In genomic region chr5:23221838-23222237, GRCh38 we compare ENCODE assay signal across 22 cellular contexts.
"Had no signal": no experiment of that assay in that cellular context is flagged by ENCODE, and none has a peak within 500 bp of the region (broad histone marks: within the 10 kb centered on the region; RNA-seq: fewer than 3 reads in every experiment).

No MANE protein-coding gene starts in this region.

- ATAC-seq: stimulated activated effector memory CD8-positive, alpha-beta T cell treated with anti-CD3 and anti-CD28 coated beads, Interleukin-12 subunit alpha, Interleukin-12 subunit beta, amount 100 ng/mL, for 72 hours; stimulated activated memory B cell treated with anti-CD40 and anti-IgM and Interleukin-4, amounts not matched to agents 10 μg/mL and 1 μg/mL and 100 μg/mL, for 72 hours; stimulated activated naive B cell treated with anti-CD40 and anti-IgM and Interleukin-4, amounts not matched to agents 10 μg/mL and 1 μg/mL and 100 μg/mL, for 72 hours; stimulated activated naive CD8-positive, alpha-beta T cell treated with anti-CD3 and anti-CD28 coated beads, Interleukin-15, amount 100 ng/mL, for 72 hours; stimulated activated naive CD8-positive, alpha-beta T cell treated with anti-CD3 and anti-CD28 coated beads, Interleukin-15, Interleukin-2, amounts not matched to agents 100 U/mL and 50 U/mL, for 24 hours; upper lobe of right lung had no signal

- DNase-seq: stimulated activated CD4-positive, alpha-beta T cell treated with anti-CD3 and anti-CD28 coated beads, Interleukin-2, amount 100 ng/mL, for 48 hours; stimulated activated CD4-positive, alpha-beta T cell treated with anti-CD3 and anti-CD28 coated beads, Interleukin-4, amount 100 ng/mL, for 1 hour; stimulated activated CD4-positive, alpha-beta T cell treated with anti-CD3 and anti-CD28 coated beads, Interleukin-4, amount 100 ng/mL, for 24 hours; stimulated activated CD4-positive, alpha-beta T cell treated with anti-CD3 and anti-CD28 coated beads, Interleukin-4, amount 100 ng/mL, for 4 hours; stimulated activated CD8-positive, alpha-beta memory T cell treated with anti-CD3 and anti-CD28 coated beads, Interleukin-4, amount 100 ng/mL, for 48 hours; stimulated activated naive B cell treated with anti-CD40 and anti-IgM and Interleukin-4, amounts not matched to agents 10 μg/mL and 1 μg/mL and 100 μg/mL, for 72 hours; stimulated activated naive CD4-positive, alpha-beta T cell; stimulated activated naive CD4-positive, alpha-beta T cell treated with Interleukin-2 at 50 U/mL for 16 hours; stimulated activated naive CD8-positive, alpha-beta T cell treated with anti-CD3 and anti-CD28 coated beads, Interleukin-15, amount 100 ng/mL, for 72 hours; stimulated activated naive CD8-positive, alpha-beta T cell treated with anti-CD3 and anti-CD28 coated beads, Interleukin-15, Interleukin-2, amounts not matched to agents 100 U/mL and 50 U/mL, for 24 hours; stomach; substantia nigra; testis; thyroid gland; tibial artery; transverse colon; trophoblast cell; upper lobe of left lung; upper lobe of right lung; uterus had no signal
